8 cellular contexts compared by ENCODE assay signal in the genomic region with DNA sequence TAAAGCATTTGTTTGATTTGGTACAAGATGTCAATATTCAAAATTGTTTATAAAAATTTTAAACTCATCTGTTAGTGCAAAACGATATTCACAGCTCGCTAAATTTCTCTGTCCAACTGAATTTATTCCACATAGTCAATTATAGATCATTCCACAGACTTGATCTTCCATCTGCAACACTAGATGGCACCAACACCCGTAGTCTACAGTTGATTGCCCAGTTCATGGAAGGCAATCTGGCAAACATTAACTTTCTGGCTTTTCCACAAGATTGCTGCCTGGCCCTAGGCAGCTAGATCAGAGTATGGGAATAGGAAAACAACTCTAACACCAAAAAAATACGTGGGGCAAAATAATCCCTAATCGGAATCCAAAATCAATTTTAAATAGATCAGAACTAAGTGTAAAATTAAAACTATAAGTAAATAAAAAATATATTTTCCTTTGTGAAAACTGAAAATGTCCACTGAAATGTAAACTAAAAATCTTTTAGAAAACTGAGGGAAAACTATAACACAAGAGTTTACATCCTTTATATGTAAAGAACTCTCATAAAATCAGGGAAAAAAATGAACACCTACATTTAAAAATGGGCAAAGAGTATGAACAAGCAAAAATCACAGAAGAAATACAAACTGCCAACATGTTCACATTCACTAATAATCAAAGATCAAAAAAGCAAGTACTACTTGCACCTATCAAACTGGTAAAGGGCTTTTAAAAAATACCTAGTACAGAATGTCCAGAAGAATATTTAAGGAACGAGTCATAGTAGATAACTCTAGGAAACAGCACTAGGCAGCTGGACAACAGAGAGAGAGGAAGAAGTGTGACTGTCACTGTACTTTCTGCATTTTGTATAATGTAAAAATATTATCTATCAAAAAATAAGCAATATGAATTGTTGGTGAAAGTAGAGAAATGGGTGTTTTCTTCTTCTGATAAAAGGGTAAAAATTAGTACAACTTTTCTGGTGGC. TPM values are rescaled to one million over a fixed set of nuclear protein-coding genes. Genes with fewer than 3 reads are reported as not detected.
A peak's percentile ranks its signal among the peaks of the same experiment; 100 is the strongest.
DNase-seq lines count a peak whose midpoint lies in the region; ATAC-seq and TF ChIP-seq lines count a peak whose summit lies in the region.

No MANE protein-coding gene starts in this region.

- H3K4me2 ChIP-seq in mesenchymal stem cell (ENCODE audit: low read length, poor library complexity, severe bottlenecking): no peak overlapping the region

- no peak overlapping the region for H2BK12ac ChIP-seq in mesenchymal stem cell (ENCODE audit: low read length in 2 of 2)

- no peak overlapping the region for H3K27ac Mint-ChIP-seq in effector memory CD8-positive, alpha-beta T cell

- ATAC-seq in activated T-cell treated with anti-CD3 and anti-CD28 coated beads, Interleukin-2, amount 50 U/mL, for 4 hours: peak; percentile 51 to 55
- peak; percentile 44 for ATAC-seq in effector memory CD8-positive, alpha-beta T cell (replicated peaks)
- ATAC-seq in GM21423 (IDR thresholded peaks at IDR 0.05; ENCODE audit: unreplicated experiment): no peak

- H3K4me3 ChIP-seq in mesenchymal stem cell (ENCODE audit: insufficient read depth in 1 of 2, low read depth in 1 of 2, low read length in 2 of 2) (no peak overlapping the region), testis (no peak overlapping the region)

- peaks cover 9% of the 10 kb centered on the region for H3K4me1 ChIP-seq in mesenchymal stem cell (ENCODE audit: control insufficient read depth, insufficient read depth, low read depth, low read length)
- no peaks in the 10 kb centered on the region for H3K4me1 ChIP-seq in testis

- no peak overlapping the region for H3K14ac ChIP-seq in mesenchymal stem cell (ENCODE audit: low read length in 2 of 2)

- H3K36me3 Mint-ChIP-seq in activated T-cell treated with anti-CD3 and anti-CD28 coated beads, Interleukin-2, amount 50 U/mL, for 4 hours (ENCODE audit: insufficient read depth): peaks cover 14% of the 10 kb centered on the region
- H3K36me3 Mint-ChIP-seq in effector memory CD8-positive, alpha-beta T cell (ENCODE audit: insufficient read depth): peaks cover 1% of the 10 kb centered on the region

- TF ChIP-seq POLR2A in testis (IDR thresholded peaks at IDR 0.05): no peak

- peak in 2 of 3 experiments; percentile 30 to 38 for TF ChIP-seq CTCF in testis (IDR thresholded peaks at IDR 0.05)

- no peaks in the 10 kb centered on the region for H3K79me1 ChIP-seq in mesenchymal stem cell (replicated peaks; ENCODE audit: low read length, poor library complexity, severe bottlenecking)

- no peak overlapping the region for H3K4me3 Mint-ChIP-seq in activated T-cell treated with anti-CD3 and anti-CD28 coated beads, Interleukin-2, amount 50 U/mL, for 4 hours
- H3K4me3 Mint-ChIP-seq in effector memory CD8-positive, alpha-beta T cell: no peak overlapping the region

- peaks cover 47% of the 10 kb centered on the region for H3K4me1 Mint-ChIP-seq in activated T-cell treated with anti-CD3 and anti-CD28 coated beads, Interleukin-2, amount 50 U/mL, for 4 hours (ENCODE audit: low read depth)
- H3K4me1 Mint-ChIP-seq in effector memory CD8-positive, alpha-beta T cell (ENCODE audit: low read depth in 2 of 2): peaks cover 16 to 55% of the 10 kb centered on the region in 2 donors

- H3K27me3 Mint-ChIP-seq in activated T-cell treated with anti-CD3 and anti-CD28 coated beads, Interleukin-2, amount 50 U/mL, for 4 hours (ENCODE audit: low read depth): no peaks in the 10 kb centered on the region
- H3K27me3 Mint-ChIP-seq in effector memory CD8-positive, alpha-beta T cell: no peaks in the 10 kb centered on the region

- H2BK120ac ChIP-seq in mesenchymal stem cell (ENCODE audit: low read depth, low read length): no peak overlapping the region

- no peak overlapping the region for H2AK5ac ChIP-seq in mesenchymal stem cell (ENCODE audit: low read length, severe bottlenecking)

- H3K27ac ChIP-seq in mesenchymal stem cell (ENCODE audit: low read length, poor library complexity, severe bottlenecking) (peak overlapping the region; percentile 43), testis (no peak overlapping the region)

- 49% methylated on average over 4 of the region's 6 CpGs for WGBS in mesenchymal stem cell
- 70 to 80% methylated on average over 6 of the region's 6 CpGs for WGBS in testis, 2 donors

- H3K9me3 Mint-ChIP-seq in activated T-cell treated with anti-CD3 and anti-CD28 coated beads, Interleukin-2, amount 50 U/mL, for 4 hours: peaks cover 10% of the 10 kb centered on the region
- H3K9me3 Mint-ChIP-seq in effector memory CD8-positive, alpha-beta T cell: no peaks in the 10 kb centered on the region

- no peak overlapping the region for H3K23ac ChIP-seq in mesenchymal stem cell (ENCODE audit: low read length in 2 of 2)

- no peak overlapping the region for H2AFZ ChIP-seq in mesenchymal stem cell (ENCODE audit: low read depth, low read length)

- no peak overlapping the region for H2BK15ac ChIP-seq in mesenchymal stem cell (ENCODE audit: low read depth, poor library complexity, severe bottlenecking)

- peak overlapping the region; percentile 63 for H3K9ac ChIP-seq in mesenchymal stem cell (ENCODE audit: low read length)

- H3K18ac ChIP-seq in mesenchymal stem cell (ENCODE audit: low read depth in 1 of 2, low read length in 2 of 2): no peak overlapping the region

- DNase-seq in activated T-cell treated with anti-CD3 and anti-CD28 coated beads, Interleukin-2, amount 50 U/mL, for 4 hours: peak; percentile 21
- no peak for DNase-seq in activated T-cell treated with anti-CD3 and anti-CD28 coated beads, Interleukin-2, amount 50 U/mL, for 48 hours
- DNase-seq in LoVo (ENCODE audit: low spot score) (peak; percentile 81), T-helper 9 cell (peak; percentile 9), mesenchymal stem cell (peak; percentile 77), testis (peak; percentile 55)
- DNase-seq in effector memory CD8-positive, alpha-beta T cell: peak; percentile 20 to 36 (median 31)

- H3K4ac ChIP-seq in mesenchymal stem cell (ENCODE audit: low read depth in 1 of 2, low read length in 2 of 2): no peak overlapping the region

- H4K8ac ChIP-seq in mesenchymal stem cell (ENCODE audit: low read length): no peak overlapping the region

- H3K27me3 ChIP-seq in mesenchymal stem cell (ENCODE audit: control insufficient read depth in 1 of 2, insufficient read depth in 1 of 2, low read length in 2 of 2) (no peaks in the 10 kb centered on the region), testis (no peaks in the 10 kb centered on the region)

- H3K36me3 ChIP-seq in mesenchymal stem cell (ENCODE audit: control insufficient read depth in 1 of 2, insufficient read depth in 2 of 2, low read depth in 1 of 2, low read length in 2 of 2) (peaks cover 0 to 28% of the 10 kb centered on the region in 2 experiments), testis (ENCODE audit: low read depth, missing control alignments) (no peaks in the 10 kb centered on the region)

- no peak overlapping the region for H2BK5ac ChIP-seq in mesenchymal stem cell (ENCODE audit: low read depth, low read length, poor library complexity, severe bottlenecking)

- intact Hi-C loops in testis (cut with DNase I; ENCODE audit: low total_unique reads): no loop called here

- H3K9me3 ChIP-seq in mesenchymal stem cell (ENCODE audit: control insufficient read depth, low read length): no peaks in the 10 kb centered on the region
- no peaks in the 10 kb centered on the region for H3K9me3 ChIP-seq in testis

- no peak overlapping the region for H4K91ac ChIP-seq in mesenchymal stem cell (ENCODE audit: low read length)

RNA-seq across cellular contexts. Expression of a gene that starts 35.0 kb away (rescaled TPM):
- total RNA-seq in activated T-cell treated with anti-CD3 and anti-CD28 coated beads, Interleukin-2, amount 50 U/mL, for 4 hours: 10 to 100 TPM; 71.4 to 75.9 (median 73.6) TPM
- 977 TPM for polyA plus RNA-seq in mesenchymal stem cell (2013, experiment 1 of 2)
- polyA plus RNA-seq in mesenchymal stem cell (2013, experiment 2 of 2): 1,026 TPM
- total RNA-seq in testis: 100 to 1,000 TPM; 107 to 112 TPM
- polyA plus RNA-seq in testis (ENCODE audit: insufficient read depth, low read depth, low replicate concordance): 183 TPM

Comparison
In these comparisons a context has a peak if more than half of its experiments do, and no peak if none do; other contexts are left out.
1. DNase-seq: peak in activated T-cell treated with anti-CD3 and anti-CD28 coated beads, Interleukin-2, amount 50 U/mL, for 4 hours (single experiment), LoVo (single experiment), T-helper 9 cell (single experiment), effector memory CD8-positive, alpha-beta T cell (3 of 3), mesenchymal stem cell (single experiment) and testis (single experiment); none in activated T-cell treated with anti-CD3 and anti-CD28 coated beads, Interleukin-2, amount 50 U/mL, for 48 hours (0 of 2).